ENCODE assay signal across 15 cellular contexts in the genomic region with DNA sequence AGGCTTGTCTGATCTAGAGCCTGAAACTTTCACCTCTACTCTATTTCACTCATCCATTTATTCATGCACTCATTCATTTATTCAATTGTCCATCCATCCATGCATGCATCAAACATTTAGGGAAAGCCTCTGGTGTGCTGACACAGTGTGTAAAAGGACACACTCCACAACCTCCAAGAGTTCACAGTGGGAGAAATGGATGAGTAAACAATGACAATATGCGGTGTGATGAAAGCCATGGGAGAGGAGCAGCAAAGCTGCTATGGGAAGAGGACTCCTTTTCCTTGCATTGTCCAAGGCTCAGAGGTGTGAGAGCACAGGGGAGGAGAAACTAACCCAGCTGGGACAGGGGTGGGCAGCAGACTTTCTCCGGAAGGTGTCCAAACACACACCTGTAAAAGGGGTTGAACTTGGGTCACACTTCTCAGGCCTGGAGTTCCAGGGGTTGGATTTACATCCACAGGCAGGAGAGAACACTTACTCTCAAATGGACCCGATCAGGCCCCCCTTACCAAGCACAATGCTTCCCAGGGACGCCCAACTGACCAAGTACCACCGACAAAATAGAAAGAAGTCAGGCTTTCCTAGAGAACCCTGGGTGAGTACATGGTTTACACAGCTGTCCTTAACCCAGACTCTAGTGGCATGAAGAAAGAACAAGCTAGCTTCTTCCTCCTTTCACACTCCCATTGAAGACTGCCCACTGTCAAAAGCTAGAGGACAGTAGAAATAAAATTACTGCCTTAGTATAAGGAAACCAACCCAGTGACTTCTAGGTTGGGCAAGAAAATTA. TPM values are rescaled to one million over a fixed set of nuclear protein-coding genes. Genes with fewer than 3 reads are reported as not detected.
DNase-seq lines count a peak whose midpoint lies in the region; ATAC-seq, FAIRE-seq and TF ChIP-seq lines count a peak whose summit lies in the region.
"Had no signal": no experiment of that assay in that cellular context is flagged by ENCODE, and none has a peak within 500 bp of the region (broad histone marks: within the 10 kb centered on the region; RNA-seq: fewer than 3 reads in every experiment).

No MANE protein-coding gene starts in this region.

- H4K20me1 ChIP-seq in endothelial cell of umbilical vein (replicated peaks; ENCODE audit: control insufficient read depth, extremely low read depth, insufficient read depth, low read length) = no peaks in the 10 kb centered on the region
- H4K20me1 ChIP-seq in neural progenitor cell (ENCODE audit: low read depth) = no peaks in the 10 kb centered on the region

- peaks cover 4% of the 10 kb centered on the region for H3K9me3 Mint-ChIP-seq in neural progenitor cell
- no peaks in the 10 kb centered on the region for H3K9me3 Mint-ChIP-seq in CD8-positive, alpha-beta T cell
- H3K9me3 Mint-ChIP-seq in natural killer cell treated with Interleukin-12 subunit alpha and Interleukin-12 subunit beta and Interleukin-15 and Interleukin-18, amount 100 ng/mL, for 72 hours = no peaks in the 10 kb centered on the region
- H3K9me3 Mint-ChIP-seq: activated T-cell treated with anti-CD3 and anti-CD28 coated beads, Interleukin-2, amount 50 U/mL, for 4 hours had no signal

- peaks cover 5% of the 10 kb centered on the region for H3K27me3 Mint-ChIP-seq in neural progenitor cell (ENCODE audit: insufficient read depth, low read depth)
- H3K27me3 Mint-ChIP-seq in CD8-positive, alpha-beta T cell (ENCODE audit: low read depth) = no peaks in the 10 kb centered on the region
- peaks cover 8 to 9% of the 10 kb centered on the region in 2 donors for H3K27me3 Mint-ChIP-seq in natural killer cell treated with Interleukin-12 subunit alpha and Interleukin-12 subunit beta and Interleukin-15 and Interleukin-18, amount 100 ng/mL, for 72 hours

- peak; percentile 47 to 64 for DNase-seq in AML-193 (lab: John Stamatoyannopoulos, UW)
- DNase-seq in NB4 (ENCODE audit: low read depth) = peak; percentile 58
- no peak for DNase-seq in endothelial cell of umbilical vein (ENCODE audit: low read depth, low spot score)
- DNase-seq in neural progenitor cell (ENCODE audit: low spot score) = no peak
- no peak for DNase-seq in CD8-positive, alpha-beta T cell
- DNase-seq in natural killer cell treated with Interleukin-12 subunit alpha and Interleukin-12 subunit beta and Interleukin-15 and Interleukin-18, amount 100 ng/mL, for 72 hours (ENCODE audit: low spot score) = no peak
- DNase-seq in RWPE1 (ENCODE audit: low spot score) = no peak
- DNase-seq: activated T-cell treated with anti-CD3 and anti-CD28 coated beads, Interleukin-2, amount 50 U/mL, for 4 hours; COR-L47; NCI-H1417; WERI-Rb-1 had no signal

- dilution Hi-C loops in endothelial cell of umbilical vein (cut with MboI; ENCODE audit: extremely low pct_ligation_motif_present, low sequenced_read_pairs) = no loop called here

- H3K27me3 ChIP-seq in endothelial cell of umbilical vein (ENCODE audit: control insufficient read depth in 2 of 2, insufficient read depth in 2 of 2, low read length in 2 of 2) = no peaks in the 10 kb centered on the region
- no peaks in the 10 kb centered on the region for H3K27me3 ChIP-seq in neural progenitor cell
- no peaks in the 10 kb centered on the region for H3K27me3 ChIP-seq in CD8-positive, alpha-beta T cell (ENCODE audit: insufficient read depth, low read length)

- H3K36me3 ChIP-seq in endothelial cell of umbilical vein (ENCODE audit: control insufficient read depth in 2 of 2, extremely low read depth in 1 of 2, insufficient read depth in 2 of 2, low read length in 2 of 2) (no peaks in the 10 kb centered on the region), neural progenitor cell (no peaks in the 10 kb centered on the region)
- no peaks in the 10 kb centered on the region for H3K36me3 ChIP-seq in CD8-positive, alpha-beta T cell (ENCODE audit: insufficient read depth, low read length)
- H3K36me3 ChIP-seq: WERI-Rb-1 had no signal

- H3K9me1 ChIP-seq in endothelial cell of umbilical vein (replicated peaks; ENCODE audit: control insufficient read depth, extremely low read depth, insufficient read depth, low read length) = no peaks in the 10 kb centered on the region

- peak; percentile 12 for FAIRE-seq in endothelial cell of umbilical vein (lab: Jason Lieb, UNC)

- CTCF ChIA-PET in endothelial cell of umbilical vein (lab: Charles Lee) (interaction anchor here (1.6 to 4.6 kb wide), 5 partner anchors 13 to 79 kb away, joined by 3 to 40 read pairs (median 22); partner anchors contain the start of gene HBEGF), RWPE1 (lab: Yijun Ruan, JAX) (interaction anchor here (0.6 to 1.8 kb wide), 3 partner anchors 28 to 222 kb away, joined by 3 to 7 read pairs (median 4); no protein-coding TSS in a partner anchor)
- CTCF ChIA-PET in CD8-positive, alpha-beta T cell (lab: Charles Lee) = interaction anchor here (0.6 kb wide), 1 partner anchor 1194 kb away, joined by 3 read pairs; no protein-coding TSS in a partner anchor

- peak overlapping the region; percentile 3 for H2AFZ ChIP-seq in endothelial cell of umbilical vein (ENCODE audit: low read depth, low read length)
- no peak overlapping the region for H2AFZ ChIP-seq in neural progenitor cell (replicated peaks)

- TF ChIP-seq CTCF in NB4 (IDR thresholded peaks at IDR 0.05; ENCODE audit: low read depth, low read length) = no peak
- no peak for TF ChIP-seq CTCF in endothelial cell of umbilical vein (IDR thresholded peaks at IDR 0.05; ENCODE audit: extremely low read depth in 1 of 2, insufficient read depth in 1 of 2, low read depth in 1 of 2, low read length in 2 of 2)
- TF ChIP-seq CTCF in neural progenitor cell (IDR thresholded peaks at IDR 0.05) = no peak
- TF ChIP-seq CTCF in CD8-positive, alpha-beta T cell (IDR thresholded peaks at IDR 0.05) = no peak
- TF ChIP-seq CTCF in RWPE1 (conservative IDR thresholded peaks at IDR 0.05; ENCODE audit: low read depth) = no peak

- H3K4me3 Mint-ChIP-seq in neural progenitor cell = no peak overlapping the region
- H3K4me3 Mint-ChIP-seq in CD8-positive, alpha-beta T cell = no peak overlapping the region
- H3K4me3 Mint-ChIP-seq in natural killer cell treated with Interleukin-12 subunit alpha and Interleukin-12 subunit beta and Interleukin-15 and Interleukin-18, amount 100 ng/mL, for 72 hours = no peak overlapping the region
- H3K4me3 Mint-ChIP-seq: activated T-cell treated with anti-CD3 and anti-CD28 coated beads, Interleukin-2, amount 50 U/mL, for 4 hours had no signal

- POLR2A ChIA-PET in endothelial cell of umbilical vein (lab: Charles Lee) (interaction anchor here (0.7 to 1.7 kb wide), 3 partner anchors 22 to 80 kb away, joined by 3 to 14 read pairs (median 3); partner anchors contain the start of gene HBEGF), RWPE1 (lab: Yijun Ruan, JAX; ENCODE audit: low non-redundant PET) (no interaction called here)
- POLR2A ChIA-PET in CD8-positive, alpha-beta T cell (lab: Charles Lee) = no interaction called here

- H3K9me3 ChIP-seq in endothelial cell of umbilical vein (replicated peaks; ENCODE audit: control insufficient read depth, insufficient read depth, low read length) = no peaks in the 10 kb centered on the region
- H3K9me3 ChIP-seq in neural progenitor cell (ENCODE audit: low read depth) = no peaks in the 10 kb centered on the region
- no peaks in the 10 kb centered on the region for H3K9me3 ChIP-seq in CD8-positive, alpha-beta T cell (ENCODE audit: low read length)

- intact Hi-C loops in endothelial cell of umbilical vein (cut with micrococcal nuclease) = no loop called here
- intact Hi-C loops in CD8-positive, alpha-beta T cell (cut with DNase I, micrococcal nuclease) = no loop called here

- H3K36me3 Mint-ChIP-seq in neural progenitor cell = no peaks in the 10 kb centered on the region
- no peaks in the 10 kb centered on the region for H3K36me3 Mint-ChIP-seq in CD8-positive, alpha-beta T cell
- no peaks in the 10 kb centered on the region for H3K36me3 Mint-ChIP-seq in natural killer cell treated with Interleukin-12 subunit alpha and Interleukin-12 subunit beta and Interleukin-15 and Interleukin-18, amount 100 ng/mL, for 72 hours

- H3K9ac ChIP-seq in endothelial cell of umbilical vein (replicated peaks; ENCODE audit: extremely low read depth, insufficient read depth, low read length) (peak overlapping the region; percentile 95), neural progenitor cell (no peak overlapping the region)

- no peaks in the 10 kb centered on the region for H3F3A ChIP-seq in neural progenitor cell (ENCODE audit: low read depth)

- H3K4me2 ChIP-seq in endothelial cell of umbilical vein (ENCODE audit: insufficient read depth, low read length) (peak overlapping the region; percentile 29), neural progenitor cell (no peak overlapping the region)

- H3K4me1 Mint-ChIP-seq in neural progenitor cell = peaks cover 47% of the 10 kb centered on the region
- H3K4me1 Mint-ChIP-seq in CD8-positive, alpha-beta T cell (ENCODE audit: low read depth) = no peaks in the 10 kb centered on the region
- no peaks in the 10 kb centered on the region for H3K4me1 Mint-ChIP-seq in natural killer cell treated with Interleukin-12 subunit alpha and Interleukin-12 subunit beta and Interleukin-15 and Interleukin-18, amount 100 ng/mL, for 72 hours (ENCODE audit: low read depth in 2 of 2)

- H3K4me1 ChIP-seq in endothelial cell of umbilical vein (ENCODE audit: control insufficient read depth, extremely low read depth, insufficient read depth, low read length) = peaks cover 62% of the 10 kb centered on the region
- peaks cover 16% of the 10 kb centered on the region for H3K4me1 ChIP-seq in neural progenitor cell
- H3K4me1 ChIP-seq in CD8-positive, alpha-beta T cell (ENCODE audit: insufficient read depth, low read length) = no peaks in the 10 kb centered on the region

- TF ChIP-seq POLR2A in NB4 (IDR thresholded peaks at IDR 0.05; ENCODE audit: extremely low read depth, insufficient read length) (no peak), endothelial cell of umbilical vein (IDR thresholded peaks at IDR 0.05; ENCODE audit: low read depth, low read length) (no peak)

- ATAC-seq in CD8-positive, alpha-beta T cell = no peak
- no peak for ATAC-seq in natural killer cell treated with Interleukin-12 subunit alpha and Interleukin-12 subunit beta and Interleukin-15 and Interleukin-18, amount 100 ng/mL, for 72 hours
- ATAC-seq in GM19035 (IDR thresholded peaks at IDR 0.05; ENCODE audit: unreplicated experiment) = no peak
- ATAC-seq: activated T-cell treated with anti-CD3 and anti-CD28 coated beads, Interleukin-2, amount 50 U/mL, for 4 hours had no signal

- H3K4me3 ChIP-seq in NB4 (ENCODE audit: low read depth, low read length) = no peak overlapping the region
- no peak overlapping the region for H3K4me3 ChIP-seq in endothelial cell of umbilical vein (replicated peaks in 1 of 3; ENCODE audit: insufficient read depth in 1 of 3, low read depth in 1 of 3, low read length in 3 of 3)
- H3K4me3 ChIP-seq in neural progenitor cell = no peak overlapping the region
- H3K4me3 ChIP-seq in CD8-positive, alpha-beta T cell (ENCODE audit: low read depth, low read length) = no peak overlapping the region

- H3K27ac Mint-ChIP-seq in neural progenitor cell = peak overlapping the region; percentile 75
- no peak overlapping the region for H3K27ac Mint-ChIP-seq in CD8-positive, alpha-beta T cell
- no peak overlapping the region for H3K27ac Mint-ChIP-seq in natural killer cell treated with Interleukin-12 subunit alpha and Interleukin-12 subunit beta and Interleukin-15 and Interleukin-18, amount 100 ng/mL, for 72 hours

- H3K27ac ChIP-seq in endothelial cell of umbilical vein (ENCODE audit: insufficient read depth, low read depth, low read length) (peak overlapping the region; percentile 99), neural progenitor cell (no peak overlapping the region), RWPE1 (no peak overlapping the region)
- no peak overlapping the region for H3K27ac ChIP-seq in CD8-positive, alpha-beta T cell (ENCODE audit: low read depth, low read length)
- H3K27ac ChIP-seq: HL-60, WERI-Rb-1 had no signal

- H3K79me2 ChIP-seq in endothelial cell of umbilical vein (ENCODE audit: control insufficient read depth, insufficient read depth, low read length) = no peaks in the 10 kb centered on the region
- H3K79me2 ChIP-seq in neural progenitor cell (ENCODE audit: low read depth) = no peaks in the 10 kb centered on the region

- BruUV-seq in endothelial cell of umbilical vein (replicated peaks; lab: Mats Ljungman, UMichigan) = no TSS peak

RNA-seq across cellular contexts. Expression of gene PFDN1, which starts 21.3 kb away (rescaled TPM):
- 107 and 108 TPM in 2 replicates for total RNA-seq in endothelial cell of umbilical vein
- 156 and 158 TPM in 2 replicates for polyA plus RNA-seq in endothelial cell of umbilical vein
- polyA plus RNA-seq in endothelial cell of umbilical vein (2011; cell fraction: cytosol; rRNA removed) = 180 and 203 TPM in 2 replicates
- 69.6 and 71.7 TPM in 2 replicates for polyA plus RNA-seq in endothelial cell of umbilical vein (2011; cell fraction: nucleus; rRNA removed)
- polyA plus RNA-seq in endothelial cell of umbilical vein (2012) = 141 and 266 TPM in 2 replicates
- polyA minus RNA-seq in endothelial cell of umbilical vein = 115 and 149 TPM in 2 replicates
- polyA minus RNA-seq in endothelial cell of umbilical vein (2011; cell fraction: cytosol; rRNA and poly(A)+ RNA removed) = 25.7 TPM
- 29.2 and 44.5 TPM in 2 replicates for polyA minus RNA-seq in endothelial cell of umbilical vein (2011; cell fraction: nucleus; rRNA and poly(A)+ RNA removed)
- 79.8 and 84.3 TPM in 2 replicates for total RNA-seq in neural progenitor cell (ENCODE audit: low replicate concordance)
- 10 to 100 TPM; 28.4 to 30.5 TPM for total RNA-seq in CD8-positive, alpha-beta T cell
- total RNA-seq in natural killer cell treated with Interleukin-12 subunit alpha and Interleukin-12 subunit beta and Interleukin-15 and Interleukin-18, amount 100 ng/mL, for 72 hours = 10 to 100 TPM; 49.8 to 62.2 TPM

RNA-seq across cellular contexts. Expression of gene HBEGF, which starts 22.2 kb away (rescaled TPM):
- total RNA-seq in endothelial cell of umbilical vein (33.2 and 35.3 TPM in 2 replicates), neural progenitor cell (ENCODE audit: low replicate concordance) (2.4 and 3.4 TPM in 2 replicates)
- polyA plus RNA-seq in endothelial cell of umbilical vein = 62.9 and 79.8 TPM in 2 replicates
- polyA plus RNA-seq in endothelial cell of umbilical vein (2011; cell fraction: cytosol; rRNA removed) = 79.4 and 88.5 TPM in 2 replicates
- 126 and 162 TPM in 2 replicates for polyA plus RNA-seq in endothelial cell of umbilical vein (2011; cell fraction: nucleus; rRNA removed)
- 38.6 and 57.3 TPM in 2 replicates for polyA plus RNA-seq in endothelial cell of umbilical vein (2012)
- 33.7 and 35.1 TPM in 2 replicates for polyA minus RNA-seq in endothelial cell of umbilical vein
- polyA minus RNA-seq in endothelial cell of umbilical vein (2011; cell fraction: cytosol; rRNA and poly(A)+ RNA removed) = 1.2 TPM
- 54.6 and 68.6 TPM in 2 replicates for polyA minus RNA-seq in endothelial cell of umbilical vein (2011; cell fraction: nucleus; rRNA and poly(A)+ RNA removed)
- total RNA-seq in CD8-positive, alpha-beta T cell = under 1 TPM; 0.30 to 0.50 TPM
- total RNA-seq in natural killer cell treated with Interleukin-12 subunit alpha and Interleukin-12 subunit beta and Interleukin-15 and Interleukin-18, amount 100 ng/mL, for 72 hours = 10 to 100 TPM; 56.0 to 63.0 TPM

RNA-seq across cellular contexts. Expression of gene SLC4A9, which starts 35.8 kb away (rescaled TPM):
- total RNA-seq in endothelial cell of umbilical vein (not detected in 2 replicates), neural progenitor cell (ENCODE audit: low replicate concordance) (not detected in 2 replicates)
- not detected in 2 replicates for polyA plus RNA-seq in endothelial cell of umbilical vein
- polyA plus RNA-seq in endothelial cell of umbilical vein (2011; cell fraction: cytosol; rRNA removed) = 0.06 TPM in 1 of 2 replicates, not detected in the other
- polyA plus RNA-seq in endothelial cell of umbilical vein (2011; cell fraction: nucleus; rRNA removed) = 0.09 and 0.22 TPM in 2 replicates
- not detected in 2 replicates for polyA plus RNA-seq in endothelial cell of umbilical vein (2012)
- not detected in 2 replicates for polyA minus RNA-seq in endothelial cell of umbilical vein
- polyA minus RNA-seq in endothelial cell of umbilical vein (2011; cell fraction: cytosol; rRNA and poly(A)+ RNA removed) = not detected
- not detected in 2 replicates for polyA minus RNA-seq in endothelial cell of umbilical vein (2011; cell fraction: nucleus; rRNA and poly(A)+ RNA removed)
- not detected for total RNA-seq in CD8-positive, alpha-beta T cell
- not detected for total RNA-seq in natural killer cell treated with Interleukin-12 subunit alpha and Interleukin-12 subunit beta and Interleukin-15 and Interleukin-18, amount 100 ng/mL, for 72 hours
- total RNA-seq: activated T-cell treated with anti-CD3 and anti-CD28 coated beads, Interleukin-2, amount 50 U/mL, for 4 hours; fibroblast of villous mesenchyme; lung microvascular endothelial cell had no signal

Comparison
In these comparisons a context has a peak if more than half of its experiments do, and no peak if none do; other contexts are left out.
1. DNase-seq: peak in AML-193 (2 of 2) and NB4 (single experiment); none in endothelial cell of umbilical vein (single experiment), neural progenitor cell (single experiment), CD8-positive, alpha-beta T cell (0 of 7), natural killer cell treated with Interleukin-12 subunit alpha and Interleukin-12 subunit beta and Interleukin-15 and Interleukin-18, amount 100 ng/mL, for 72 hours (single experiment) and RWPE1 (single experiment).